ENCODE assay signal across 16 cellular contexts in the genomic region with DNA sequence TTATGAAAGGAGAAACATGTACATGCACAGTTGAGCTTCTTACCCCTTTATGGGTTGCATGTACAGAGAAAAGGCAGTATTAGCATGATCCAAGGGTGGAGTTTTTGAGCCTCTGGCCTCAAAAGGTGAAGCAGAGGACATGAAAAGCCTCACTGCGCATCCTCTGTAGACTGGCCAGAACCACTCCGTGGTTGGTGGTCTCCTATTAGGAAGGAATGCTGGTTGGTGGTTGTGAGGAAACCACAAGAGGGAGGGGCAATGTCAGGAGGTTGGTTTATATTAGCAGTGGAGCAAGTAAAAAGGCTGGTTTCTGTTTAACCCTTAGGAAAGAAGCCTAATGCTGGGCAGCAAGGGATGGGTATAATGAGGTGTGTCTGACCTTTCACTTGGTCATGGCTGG. TPM values are rescaled to one million over a fixed set of nuclear protein-coding genes. Genes with fewer than 3 reads are reported as not detected.
DNase-seq lines count a peak whose midpoint lies in the region; ATAC-seq, FAIRE-seq and TF ChIP-seq lines count a peak whose summit lies in the region.
"Had no signal": no experiment of that assay in that cellular context is flagged by ENCODE, and none has a peak within 500 bp of the region (broad histone marks: within the 10 kb centered on the region; RNA-seq: fewer than 3 reads in every experiment).

No MANE protein-coding gene starts in this region.

- peak overlapping the region; percentile 40 for H3K27ac Mint-ChIP-seq in memory B cell
- H3K27ac Mint-ChIP-seq: HFFc6 had no signal

- H3K4me3 ChIP-seq in ascending aorta: no peak overlapping the region

- intact Hi-C loops in ascending aorta (cut with DNase I): no loop called here
- intact Hi-C loops in left colon (cut with DNase I, micrococcal nuclease): no loop called here

- H3K36me3 Mint-ChIP-seq in memory B cell: no peaks in the 10 kb centered on the region

- no peaks in the 10 kb centered on the region for H3K4me1 ChIP-seq in ascending aorta
- H3K4me1 ChIP-seq: Caco-2 had no signal

- ATAC-seq in memory B cell (ENCODE audit: low read depth) (no peak), left colon (no peak)

- no peaks in the 10 kb centered on the region for H3K9me3 Mint-ChIP-seq in memory B cell
- H3K9me3 Mint-ChIP-seq: HFFc6 had no signal

- DNase-seq in GM12891 (ENCODE audit: insufficient read length, low spot score) (no peak), M059J (ENCODE audit: low read depth) (peak; percentile 47), amniotic epithelial cell (ENCODE audit: low read depth) (peak; percentile 31), memory B cell (ENCODE audit: low spot score in 2 of 2) (no peak), ascending aorta (ENCODE audit: low spot score in 2 of 2) (no peak), left colon (no peak), NCI-H2227 treated with DMSO at 0.1 percent for 48 hours (lab: John Stamatoyannopoulos, UW) (no peak)
- DNase-seq: activated CD4-positive, alpha-beta T cell treated with anti-CD3 and anti-CD28 coated beads, Interleukin-2, amount 50 U/mL, for 4 hours; Caco-2; effector CD8-positive, alpha-beta T cell; HFFc6; mesendoderm; NCI-H1436; small intestine; stimulated activated CD4-positive, alpha-beta T cell treated with anti-CD3 and anti-CD28 coated beads, Interleukin-4, amount 100 ng/mL, for 1 hour had no signal

- H3K27ac ChIP-seq in ascending aorta: no peak overlapping the region

- no peaks in the 10 kb centered on the region for H3K27me3 ChIP-seq in ascending aorta

- TF ChIP-seq CTCF in ascending aorta (IDR thresholded peaks at IDR 0.05): no peak

- no peak for TF ChIP-seq POLR2A in GM12891 (IDR thresholded peaks at IDR 0.05; ENCODE audit: low read depth, low read length)

- no peaks in the 10 kb centered on the region for H3K36me3 ChIP-seq in ascending aorta

- H3K4me3 Mint-ChIP-seq in memory B cell: no peak overlapping the region
- H3K4me3 Mint-ChIP-seq: HFFc6 had no signal

- H3K4me1 Mint-ChIP-seq in memory B cell: peaks cover 21% of the 10 kb centered on the region

- peak; percentile 38 for FAIRE-seq in GM12891 (lab: Jason Lieb, UNC)
- FAIRE-seq: RCC 7860, small intestine had no signal

- no peaks in the 10 kb centered on the region for H3K27me3 Mint-ChIP-seq in memory B cell

- H3K9me3 ChIP-seq in ascending aorta: no peaks in the 10 kb centered on the region
- H3K9me3 ChIP-seq: Caco-2 had no signal

TF ChIP-seq in GM12891, 5 proteins besides CTCF, POLR2A, EP300 and RAD21:
- TF ChIP-seq SPI1 (IDR thresholded peaks at IDR 0.05; ENCODE audit: low read depth, low read length): no peak
- no peak for TF ChIP-seq POLR2AphosphoS5 (IDR thresholded peaks at IDR 0.05; ENCODE audit: low read depth, low read length)
- TF ChIP-seq TAF1 (IDR thresholded peaks at IDR 0.05; ENCODE audit: low read depth, low read length): no peak
- no peak for TF ChIP-seq POU2F2 (IDR thresholded peaks at IDR 0.05; ENCODE audit: low read depth, low read length)
- TF ChIP-seq PAX5 (IDR thresholded peaks at IDR 0.05; ENCODE audit: insufficient read depth, low read length, severe bottlenecking): no peak

RNA-seq across cellular contexts. Expression of gene AHCYL2, which starts 37.5 kb away (rescaled TPM):
- polyA plus RNA-seq in GM12891 (2012; ENCODE audit: low read depth, missing spikeins): 3.6 TPM
- 8.1 and 8.2 TPM in 2 replicates for total RNA-seq in M059J (2014; rRNA removed; shearing (Covaris generic))
- total RNA-seq in ascending aorta (62.9 TPM), left colon (100 to 1,000 TPM; 482 to 555 TPM)

Comparison
In these comparisons a context has a peak if more than half of its experiments do, and no peak if none do; other contexts are left out.
1. DNase-seq: peak in M059J (single experiment) and amniotic epithelial cell (single experiment); none in GM12891 (single experiment), memory B cell (0 of 2), ascending aorta (0 of 2), left colon (0 of 2) and NCI-H2227 treated with DMSO at 0.1 percent for 48 hours (single experiment).